In the genomic region with DNA sequence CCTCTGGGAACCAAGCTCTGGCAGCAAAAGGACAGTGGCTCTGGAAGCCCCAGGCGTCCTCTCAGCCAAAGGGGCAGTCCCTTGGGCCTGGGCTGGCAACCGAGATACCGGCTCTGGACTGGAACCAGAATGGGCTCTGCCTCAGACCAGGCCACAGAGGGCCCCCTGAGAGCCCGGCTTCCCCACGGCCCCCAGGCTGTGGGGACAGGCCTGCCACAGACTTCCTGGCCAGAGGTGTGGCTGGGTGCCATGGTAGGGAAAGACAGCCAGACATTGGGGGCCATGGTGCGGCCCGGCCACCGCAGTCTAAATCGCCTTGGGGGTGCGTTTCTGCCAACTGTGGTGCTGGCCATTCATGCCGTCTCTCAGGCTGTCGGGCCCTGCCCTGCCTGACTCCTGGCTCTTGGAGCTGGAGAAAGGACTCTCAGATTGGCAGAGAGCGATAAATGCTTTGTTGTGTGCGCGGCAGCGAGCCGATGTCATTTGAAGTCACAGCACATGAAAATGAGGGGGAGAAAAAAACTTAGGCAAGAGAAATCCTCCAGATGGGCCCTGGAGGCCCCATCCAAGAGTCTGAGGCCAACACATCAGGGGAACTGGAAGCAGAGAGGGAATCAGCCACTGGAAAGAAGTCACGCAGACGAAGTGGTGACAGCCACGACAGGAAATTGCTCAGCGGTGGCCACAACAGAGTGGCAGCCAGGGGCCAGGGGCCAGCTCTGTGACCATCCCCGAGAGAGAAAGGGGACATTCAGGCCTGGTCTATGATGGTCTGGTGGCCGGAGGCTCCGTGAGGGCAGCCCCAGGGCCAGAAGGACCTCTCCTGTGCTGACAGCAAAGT, we compare ENCODE assay signal across 1 cellular context.
TF ChIP-seq lines count a peak whose summit lies in the region.

No MANE protein-coding gene starts in this region.

TF ChIP-seq in IMR-90, 13 proteins besides CTCF, POLR2A, EP300 and RAD21 (continued from another document):
- TF ChIP-seq USF2 (IDR thresholded peaks at IDR 0.05; ENCODE audit: low read depth, low read length) (no peak), MAFK (IDR thresholded peaks at IDR 0.05; ENCODE audit: low read depth, low read length) (no peak), MAZ (IDR thresholded peaks at IDR 0.05; ENCODE audit: borderline replicate concordance, low read depth, low read length) (no peak), CHD1 (IDR thresholded peaks at IDR 0.05; ENCODE audit: low read depth, low read length) (no peak), BHLHE40 (IDR thresholded peaks at IDR 0.05; ENCODE audit: low read depth, low read length) (no peak), RCOR1 (IDR thresholded peaks at IDR 0.05; ENCODE audit: insufficient replicate concordance, low read length) (no peak)
